In genomic region chr1:197519741-197520334, GRCh38 we compare ENCODE assay signal across 9 cellular contexts.
DNase-seq lines count a peak whose midpoint lies in the region; ATAC-seq, FAIRE-seq and TF ChIP-seq lines count a peak whose summit lies in the region.
"Had no signal": no experiment of that assay in that cellular context is flagged by ENCODE, and none has a peak within 500 bp of the region (broad histone marks: within the 10 kb centered on the region; RNA-seq: fewer than 3 reads in every experiment).

No MANE protein-coding gene starts in this region.

- no peak overlapping the region for H3K4me3 Mint-ChIP-seq in HFFc6
- no peak overlapping the region for H3K4me3 Mint-ChIP-seq in activated naive CD4-positive, alpha-beta T cell treated with anti-CD3 and anti-CD28 coated beads, Interleukin-2, amount 10 ng/mL, durations not matched to agents 7 days and 5 days

- no peaks in the 10 kb centered on the region for H3K27me3 ChIP-seq in upper lobe of left lung

- no peak for DNase-seq in D721Med (ENCODE audit: insufficient read length, low spot score)
- peak; percentile 17 for DNase-seq in HFFc6
- DNase-seq in SW480 (ENCODE audit: low spot score) = peak; percentile 8
- no peak for DNase-seq in left lobe of liver (ENCODE audit: low spot score)
- DNase-seq in pons (ENCODE audit: low spot score) = no peak
- no peak for DNase-seq in upper lobe of left lung
- no peak for DNase-seq in GM19240 (ENCODE audit: insufficient read length, low spot score)
- no peak for DNase-seq in activated naive CD4-positive, alpha-beta T cell treated with anti-CD3 and anti-CD28 coated beads, Interleukin-2, amount 10 ng/mL, durations not matched to agents 7 days and 5 days
- DNase-seq: cerebellar nuclear complex had no signal

- no peak for TF ChIP-seq EP300 in upper lobe of left lung (IDR thresholded peaks at IDR 0.05)

- no peaks in the 10 kb centered on the region for H3K9me3 ChIP-seq in upper lobe of left lung

- CTCF ChIA-PET in activated naive CD4-positive, alpha-beta T cell treated with anti-CD3 and anti-CD28 coated beads, Interleukin-2, amount 10 ng/mL, durations not matched to agents 7 days and 5 days (lab: Charles Lee) = interaction anchor here (0.8 to 3.9 kb wide), 14 partner anchors 8 to 411 kb away, joined by 3 to 16 read pairs (median 4); no protein-coding TSS in a partner anchor

- H3K36me3 Mint-ChIP-seq in HFFc6 (ENCODE audit: low read depth) = no peaks in the 10 kb centered on the region
- H3K36me3 Mint-ChIP-seq in activated naive CD4-positive, alpha-beta T cell treated with anti-CD3 and anti-CD28 coated beads, Interleukin-2, amount 10 ng/mL, durations not matched to agents 7 days and 5 days = no peaks in the 10 kb centered on the region

- H3K4me3 ChIP-seq in upper lobe of left lung = no peak overlapping the region

- H3K36me3 ChIP-seq in upper lobe of left lung = no peaks in the 10 kb centered on the region

- no peak overlapping the region for H3K27ac Mint-ChIP-seq in HFFc6
- H3K27ac Mint-ChIP-seq in activated naive CD4-positive, alpha-beta T cell treated with anti-CD3 and anti-CD28 coated beads, Interleukin-2, amount 10 ng/mL, durations not matched to agents 7 days and 5 days = no peak overlapping the region

- no peaks in the 10 kb centered on the region for H3K4me1 ChIP-seq in upper lobe of left lung

- peak; percentile 97 for FAIRE-seq in D721Med (lab: Jason Lieb, UNC)

- ATAC-seq in left lobe of liver = peak; percentile 50
- no peak for ATAC-seq in upper lobe of left lung (ENCODE audit: low FRiP score in 2 of 2)

- H3K9me3 Mint-ChIP-seq in HFFc6 = no peaks in the 10 kb centered on the region
- H3K9me3 Mint-ChIP-seq in activated naive CD4-positive, alpha-beta T cell treated with anti-CD3 and anti-CD28 coated beads, Interleukin-2, amount 10 ng/mL, durations not matched to agents 7 days and 5 days = no peaks in the 10 kb centered on the region

- no peak overlapping the region for H3K27ac ChIP-seq in upper lobe of left lung

- no peaks in the 10 kb centered on the region for H3K27me3 Mint-ChIP-seq in HFFc6 (ENCODE audit: insufficient read depth)
- no peaks in the 10 kb centered on the region for H3K27me3 Mint-ChIP-seq in activated naive CD4-positive, alpha-beta T cell treated with anti-CD3 and anti-CD28 coated beads, Interleukin-2, amount 10 ng/mL, durations not matched to agents 7 days and 5 days

- TF ChIP-seq CTCF in D721Med (IDR thresholded peaks at IDR 0.05; ENCODE audit: insufficient read depth, missing control alignments) (peak; percentile 50), HFFc6 (IDR thresholded peaks at IDR 0.05) (peak; percentile 73), upper lobe of left lung (IDR thresholded peaks at IDR 0.05) (peak in 2 of 6 experiments; percentile 8 to 17)

- no peak for TF ChIP-seq POLR2A in upper lobe of left lung (IDR thresholded peaks at IDR 0.05)

- 0 out of 2 replicates have a peak, but pooled peaks cover 4% of the 10 kb centered on the region for H3K4me1 Mint-ChIP-seq in HFFc6 (ENCODE audit: low read depth)
- H3K4me1 Mint-ChIP-seq in activated naive CD4-positive, alpha-beta T cell treated with anti-CD3 and anti-CD28 coated beads, Interleukin-2, amount 10 ng/mL, durations not matched to agents 7 days and 5 days = peaks cover 3% of the 10 kb centered on the region

- WGBS in upper lobe of left lung, 2 donors = 93 to 100% methylated on average over 1 of the region's 1 CpG

Comparison
In these comparisons a context has a peak if more than half of its experiments do, and no peak if none do; other contexts are left out.
1. DNase-seq: peak in HFFc6 (single experiment) and SW480 (single experiment); none in D721Med (single experiment), left lobe of liver (single experiment), pons (single experiment), upper lobe of left lung (0 of 2), GM19240 (single experiment) and activated naive CD4-positive, alpha-beta T cell treated with anti-CD3 and anti-CD28 coated beads, Interleukin-2, amount 10 ng/mL, durations not matched to agents 7 days and 5 days (single experiment).